Comparison of ENCODE assay signal across 1 cellular context in the genomic region with DNA sequence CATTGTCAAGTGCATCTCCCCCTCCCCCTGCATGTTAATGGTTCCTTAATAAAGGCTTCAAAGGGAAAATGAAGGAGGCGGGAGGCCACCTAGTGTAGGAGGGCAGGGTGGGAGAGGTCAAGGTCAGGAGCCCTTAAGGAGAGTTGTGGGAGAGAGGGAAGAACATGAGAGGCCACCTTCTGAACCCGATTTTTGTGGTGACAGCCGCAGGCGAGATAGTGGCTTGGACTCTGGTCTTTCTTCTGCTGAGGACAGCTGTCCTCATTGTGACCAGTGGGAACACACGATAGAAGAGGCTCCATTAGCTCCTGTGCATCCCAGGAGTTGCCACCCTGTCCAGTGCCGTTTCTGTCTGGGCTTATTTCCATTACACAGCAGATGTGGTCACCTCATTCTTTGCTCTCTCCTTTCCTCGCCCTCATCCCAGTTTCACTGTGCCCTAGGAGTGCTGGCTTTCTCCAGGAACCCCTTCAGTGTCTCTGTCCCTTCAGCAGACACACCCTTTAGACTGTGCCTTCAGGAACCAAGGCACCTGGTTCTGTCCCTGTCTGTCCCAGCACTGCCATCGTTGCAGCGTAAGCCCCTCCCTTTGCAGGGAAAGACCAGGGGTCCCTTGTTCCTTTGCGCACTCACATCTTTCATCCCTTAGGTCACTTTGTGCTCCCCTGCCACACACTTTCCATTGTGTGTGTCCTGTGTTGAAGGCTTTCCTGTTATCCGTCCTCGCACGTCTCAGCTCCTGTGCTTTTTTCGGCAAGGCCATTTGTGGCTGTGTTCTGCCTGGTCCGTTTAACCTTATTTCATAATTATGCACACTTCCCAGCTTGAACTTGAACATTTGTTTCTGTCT.
TF ChIP-seq lines count a peak whose summit lies in the region.

No MANE protein-coding gene starts in this region.

TF ChIP-seq in GM12878, 131 proteins besides CTCF, POLR2A, EP300 and RAD21:
- TF ChIP-seq, protein P1, sequence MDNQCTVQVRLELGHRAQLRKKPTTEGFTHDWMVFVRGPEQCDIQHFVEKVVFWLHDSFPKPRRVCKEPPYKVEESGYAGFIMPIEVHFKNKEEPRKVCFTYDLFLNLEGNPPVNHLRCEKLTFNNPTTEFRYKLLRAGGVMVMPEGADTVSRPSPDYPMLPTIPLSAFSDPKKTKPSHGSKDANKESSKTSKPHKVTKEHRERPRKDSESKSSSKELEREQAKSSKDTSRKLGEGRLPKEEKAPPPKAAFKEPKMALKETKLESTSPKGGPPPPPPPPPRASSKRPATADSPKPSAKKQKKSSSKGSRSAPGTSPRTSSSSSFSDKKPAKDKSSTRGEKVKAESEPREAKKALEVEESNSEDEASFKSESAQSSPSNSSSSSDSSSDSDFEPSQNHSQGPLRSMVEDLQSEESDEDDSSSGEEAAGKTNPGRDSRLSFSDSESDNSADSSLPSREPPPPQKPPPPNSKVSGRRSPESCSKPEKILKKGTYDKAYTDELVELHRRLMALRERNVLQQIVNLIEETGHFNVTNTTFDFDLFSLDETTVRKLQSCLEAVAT (IDR thresholded peaks at IDR 0.05) = 0 out of 2 replicates have a peak, but pooled peaks have one; percentile 27
- TF ChIP-seq, protein P2, sequence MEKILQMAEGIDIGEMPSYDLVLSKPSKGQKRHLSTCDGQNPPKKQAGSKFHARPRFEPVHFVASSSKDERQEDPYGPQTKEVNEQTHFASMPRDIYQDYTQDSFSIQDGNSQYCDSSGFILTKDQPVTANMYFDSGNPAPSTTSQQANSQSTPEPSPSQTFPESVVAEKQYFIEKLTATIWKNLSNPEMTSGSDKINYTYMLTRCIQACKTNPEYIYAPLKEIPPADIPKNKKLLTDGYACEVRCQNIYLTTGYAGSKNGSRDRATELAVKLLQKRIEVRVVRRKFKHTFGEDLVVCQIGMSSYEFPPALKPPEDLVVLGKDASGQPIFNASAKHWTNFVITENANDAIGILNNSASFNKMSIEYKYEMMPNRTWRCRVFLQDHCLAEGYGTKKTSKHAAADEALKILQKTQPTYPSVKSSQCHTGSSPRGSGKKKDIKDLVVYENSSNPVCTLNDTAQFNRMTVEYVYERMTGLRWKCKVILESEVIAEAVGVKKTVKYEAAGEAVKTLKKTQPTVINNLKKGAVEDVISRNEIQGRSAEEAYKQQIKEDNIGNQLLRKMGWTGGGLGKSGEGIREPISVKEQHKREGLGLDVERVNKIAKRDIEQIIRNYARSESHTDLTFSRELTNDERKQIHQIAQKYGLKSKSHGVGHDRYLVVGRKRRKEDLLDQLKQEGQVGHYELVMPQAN (conservative IDR thresholded peaks at IDR 0.05) = no peak
- TF ChIP-seq GATAD2B (conservative IDR thresholded peaks at IDR 0.05; ENCODE audit: low read depth) (no peak), PAX5 (IDR thresholded peaks at IDR 0.05; ENCODE audit: borderline replicate concordance, low read depth, low read length) (no peak), EED (IDR thresholded peaks at IDR 0.05; ENCODE audit: low read depth) (no peak), CREB1 (IDR thresholded peaks at IDR 0.05; ENCODE audit: low read depth) (no peak), NR2F1 (conservative IDR thresholded peaks at IDR 0.05) (no peak), SRF (IDR thresholded peaks at IDR 0.05; ENCODE audit: low read depth in 2 of 2, low read length in 2 of 2) (no peak)
